In the genomic region with DNA sequence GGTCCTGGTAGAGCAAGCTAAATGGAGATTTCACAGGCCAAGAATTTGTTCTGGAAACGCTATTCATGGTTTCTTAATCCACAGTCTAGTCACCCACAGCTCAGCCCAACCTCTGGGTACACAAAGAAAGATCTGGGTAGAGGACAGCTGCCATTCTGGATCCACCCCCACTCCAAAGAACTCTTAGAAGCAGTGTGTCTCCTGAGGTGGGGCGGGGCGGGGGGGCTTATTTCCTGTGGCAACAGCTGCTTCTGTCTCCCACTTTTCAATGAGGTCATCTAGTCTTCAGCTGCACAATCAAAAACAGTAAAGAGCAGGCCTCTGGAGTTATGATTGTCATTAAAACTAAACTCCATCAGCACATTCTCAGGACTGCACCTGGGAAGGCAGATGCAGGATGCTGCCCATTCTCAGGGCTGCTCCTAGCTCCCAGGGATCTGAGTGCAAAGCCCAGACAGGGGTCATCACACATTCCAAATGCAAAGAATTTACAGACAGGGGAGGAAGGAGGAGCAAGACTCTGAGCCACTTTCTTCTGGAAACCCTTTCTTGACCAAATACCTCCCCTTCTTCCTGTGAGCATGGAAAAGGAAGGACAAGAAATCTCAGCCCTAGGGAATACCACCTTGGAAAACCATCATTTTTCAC, we compare ENCODE assay signal across 18 cellular contexts.
A peak's percentile ranks its signal among the peaks of the same experiment; 100 is the strongest.
DNase-seq lines count a peak whose midpoint lies in the region; ATAC-seq lines count a peak whose summit lies in the region.
"Had no signal": no experiment of that assay in that cellular context is flagged by ENCODE, and none has a peak within 500 bp of the region (broad histone marks: within the 10 kb centered on the region; RNA-seq: fewer than 3 reads in every experiment).

No MANE protein-coding gene starts in this region.

- peak overlapping the region; percentile 74 for H3K27ac ChIP-seq in thymus (ENCODE audit: low read depth)
- H3K27ac ChIP-seq: dorsolateral prefrontal cortex, suprapubic skin had no signal

- WGBS in thymus, result 7% methylated on average over 3 of the region's 3 CpGs

- H3K27ac Mint-ChIP-seq in stimulated activated naive CD8-positive, alpha-beta T cell treated with anti-CD3 and anti-CD28 coated beads, Interleukin-15, amount 100 ng/mL, for 72 hours, result peak overlapping the region in 1 of 2 donors; percentile 67
- H3K27ac Mint-ChIP-seq: activated T-helper 2 cell treated with anti-CD3 and anti-CD28 coated beads, Interferon-gamma antibody, Interleukin-2, Interleukin-4, amounts not matched to agents 10 μg/mL and 5 μg/mL and 100 μg/mL, durations not matched to agents 14 hours and 24 hours and 36 hours had no signal

- H3K27me3 Mint-ChIP-seq in stimulated activated naive CD8-positive, alpha-beta T cell treated with anti-CD3 and anti-CD28 coated beads, Interleukin-15, amount 100 ng/mL, for 72 hours, result no peaks in the 10 kb centered on the region

- H3K9me3 Mint-ChIP-seq in stimulated activated naive CD8-positive, alpha-beta T cell treated with anti-CD3 and anti-CD28 coated beads, Interleukin-15, amount 100 ng/mL, for 72 hours, result no peaks in the 10 kb centered on the region
- H3K9me3 Mint-ChIP-seq: activated T-helper 2 cell treated with anti-CD3 and anti-CD28 coated beads, Interferon-gamma antibody, Interleukin-2, Interleukin-4, amounts not matched to agents 10 μg/mL and 5 μg/mL and 100 μg/mL, durations not matched to agents 14 hours and 24 hours and 36 hours; CD8-positive, alpha-beta memory T cell had no signal

- H3K36me3 ChIP-seq in thymus (ENCODE audit: control insufficient read depth, insufficient read depth), result no peaks in the 10 kb centered on the region
- H3K36me3 ChIP-seq: suprapubic skin had no signal

- peak; percentile 9 for ATAC-seq in stimulated activated naive CD8-positive, alpha-beta T cell treated with anti-CD3 and anti-CD28 coated beads, Interleukin-15, amount 100 ng/mL, for 72 hours
- ATAC-seq in stimulated activated naive CD8-positive, alpha-beta T cell treated with anti-CD3 and anti-CD28 coated beads, Interleukin-15, Interleukin-2, amounts not matched to agents 100 U/mL and 50 U/mL, for 24 hours, result no peak
- no peak for ATAC-seq in GM21576 (IDR thresholded peaks at IDR 0.05; ENCODE audit: unreplicated experiment)
- ATAC-seq: activated CD4-positive, CD25-positive, alpha-beta regulatory T cell treated with anti-CD3 and anti-CD28 coated beads, Interleukin-2, amount 50 U/mL, for 24 hours; esophagus mucosa had no signal

- no peak overlapping the region for H3K4me3 Mint-ChIP-seq in stimulated activated naive CD8-positive, alpha-beta T cell treated with anti-CD3 and anti-CD28 coated beads, Interleukin-15, amount 100 ng/mL, for 72 hours
- H3K4me3 Mint-ChIP-seq: CD8-positive, alpha-beta memory T cell had no signal

- no peaks in the 10 kb centered on the region for H3K27me3 ChIP-seq in thymus (ENCODE audit: control insufficient read depth, insufficient read depth)
- H3K27me3 ChIP-seq: suprapubic skin had no signal

- no peaks in the 10 kb centered on the region for H3K9me3 ChIP-seq in thymus (ENCODE audit: control insufficient read depth)
- H3K9me3 ChIP-seq: suprapubic skin had no signal

- H3K4me1 Mint-ChIP-seq in stimulated activated naive CD8-positive, alpha-beta T cell treated with anti-CD3 and anti-CD28 coated beads, Interleukin-15, amount 100 ng/mL, for 72 hours, result peaks cover 10% of the 10 kb centered on the region

- no peak for DNase-seq in stimulated activated naive CD8-positive, alpha-beta T cell treated with anti-CD3 and anti-CD28 coated beads, Interleukin-15, amount 100 ng/mL, for 72 hours
- no peak for DNase-seq in stimulated activated naive CD8-positive, alpha-beta T cell treated with anti-CD3 and anti-CD28 coated beads, Interleukin-15, Interleukin-2, amounts not matched to agents 100 U/mL and 50 U/mL, for 24 hours
- DNase-seq in NCI-H510A treated with DMSO at 0.1 percent for 48 hours (lab: John Stamatoyannopoulos, UW) (peak; percentile 58), iPS-NIHi7 (ENCODE audit: extremely low spot score) (peak; percentile 48), NCI-H146 (lab: John Stamatoyannopoulos, UW) (no peak), epidermal melanocyte (ENCODE audit: insufficient read length, low spot score) (no peak)
- DNase-seq: CD8-positive, alpha-beta memory T cell; dorsolateral prefrontal cortex; KG1; NCI-H1436; NCI-H446; posterior cingulate gyrus had no signal

- no peak overlapping the region for H3K4me3 ChIP-seq in thymus (ENCODE audit: low read length)
- H3K4me3 ChIP-seq: dorsolateral prefrontal cortex, suprapubic skin had no signal

- H3K4me1 ChIP-seq in thymus (ENCODE audit: control insufficient read depth, insufficient read depth, low read length), result peaks cover 24% of the 10 kb centered on the region
- H3K4me1 ChIP-seq: suprapubic skin had no signal

Comparison
In these comparisons a context has a peak if more than half of its experiments do, and no peak if none do; other contexts are left out.
1. DNase-seq: peak in NCI-H510A treated with DMSO at 0.1 percent for 48 hours (single experiment) and iPS-NIHi7 (single experiment); none in stimulated activated naive CD8-positive, alpha-beta T cell treated with anti-CD3 and anti-CD28 coated beads, Interleukin-15, amount 100 ng/mL, for 72 hours (0 of 2), stimulated activated naive CD8-positive, alpha-beta T cell treated with anti-CD3 and anti-CD28 coated beads, Interleukin-15, Interleukin-2, amounts not matched to agents 100 U/mL and 50 U/mL, for 24 hours (single experiment), NCI-H146 (single experiment) and epidermal melanocyte (single experiment).